11 cellular contexts compared by ENCODE assay signal in genomic region chr6:14316911-14317535, GRCh38.
DNase-seq lines count a peak whose midpoint lies in the region; ATAC-seq and TF ChIP-seq lines count a peak whose summit lies in the region.
"Had no signal": no experiment of that assay in that cellular context is flagged by ENCODE, and none has a peak within 500 bp of the region (broad histone marks: within the 10 kb centered on the region; RNA-seq: fewer than 3 reads in every experiment).

No MANE protein-coding gene starts in this region.

- H3K56ac ChIP-seq in IMR-90 (ENCODE audit: extremely low read depth, insufficient read depth, low read length), result no peak overlapping the region

- H3K4me3 ChIP-seq in DOHH2 (ENCODE audit: low read length) (no peak overlapping the region), IMR-90 (ENCODE audit: insufficient read depth, low read depth, low read length) (no peak overlapping the region)

- H3K4me2 ChIP-seq in DOHH2 (ENCODE audit: low read length), result no peak overlapping the region
- H3K4me2 ChIP-seq in IMR-90 (ENCODE audit: low read depth, low read length), result no peak overlapping the region; the same call in 1 of the 2 replicates

- 0% methylated on average over 1 of the region's 5 CpGs; no CpG with 5 or more reads in 1 of the 2 experiments for WGBS in IMR-90 (ENCODE audit: extremely low coverage in 2 of 2, insufficient read length in 1 of 2), 2 experiments

- H4K8ac ChIP-seq in IMR-90 (ENCODE audit: low read depth in 2 of 2, low read length in 2 of 2), result no peak overlapping the region

- H3K27me3 ChIP-seq in DOHH2 (ENCODE audit: control insufficient read depth, low read length), result no peaks in the 10 kb centered on the region
- peaks cover 18% of the 10 kb centered on the region for H3K27me3 ChIP-seq in IMR-90 (ENCODE audit: control insufficient read depth, insufficient read depth, low read length)

- H3K36me3 ChIP-seq in DOHH2 (ENCODE audit: control insufficient read depth, low read length), result no peaks in the 10 kb centered on the region
- no peaks in the 10 kb centered on the region for H3K36me3 ChIP-seq in IMR-90 (ENCODE audit: control insufficient read depth, insufficient read depth, low read length)

- no peaks in the 10 kb centered on the region for H3K9me2 ChIP-seq in DOHH2 (replicated peaks; ENCODE audit: control insufficient read depth, low read length)

- H3K79me2 ChIP-seq in DOHH2 (ENCODE audit: control insufficient read depth, low read length), result no peaks in the 10 kb centered on the region

- no peak overlapping the region for H3K9ac ChIP-seq in IMR-90 (ENCODE audit: low read depth, low read length)

- H3K27ac Mint-ChIP-seq in activated CD4-positive, alpha-beta memory T cell treated with anti-CD3 and anti-CD28 coated beads, Interleukin-2, amount 10 ng/mL, durations not matched to agents 7 days and 5 days, result no peak overlapping the region
- peak overlapping the region in 4 of 6 donors; percentile 8 to 88 (median 67) for H3K27ac Mint-ChIP-seq in naive B cell
- H3K27ac Mint-ChIP-seq: T-helper 1 cell treated with Interleukin-12 subunit alpha and Interleukin-12 subunit beta and Interleukin-4 antibody, amounts not matched to agents 30 μg/mL and 1 μg/mL, for 36 hours had no signal

- no peak overlapping the region for H3K18ac ChIP-seq in IMR-90 (ENCODE audit: low read depth, low read length)

- no peak overlapping the region for H4K91ac ChIP-seq in IMR-90 (ENCODE audit: insufficient read depth, low read depth, low read length)

- no peak overlapping the region for H2AK5ac ChIP-seq in IMR-90 (ENCODE audit: low read depth, low read length)

- DNase-seq in IMR-90 (no peak), naive B cell (no peak), RPMI8226 (no peak), activated gamma-delta T cell treated with Interleukin-2 at 50 U/mL for 16 hours (no peak), omental fat pad (ENCODE audit: low spot score) (no peak)
- DNase-seq in activated CD4-positive, alpha-beta memory T cell treated with anti-CD3 and anti-CD28 coated beads, Interleukin-2, amount 10 ng/mL, durations not matched to agents 7 days and 5 days, result peak; percentile 20
- DNase-seq: foreskin melanocyte, HCEC 1CT had no signal

- no peak for TF ChIP-seq RAD21 in IMR-90 (IDR thresholded peaks at IDR 0.05; ENCODE audit: low read length)

- no peak overlapping the region for H3K27ac ChIP-seq in DOHH2 (ENCODE audit: low read depth, low read length)
- H3K27ac ChIP-seq in IMR-90 (ENCODE audit: insufficient read depth, low read length), result no peak overlapping the region

- H3K9me3 ChIP-seq in DOHH2 (ENCODE audit: control insufficient read depth, insufficient read depth, low read length) (no peaks in the 10 kb centered on the region), IMR-90 (ENCODE audit: control insufficient read depth, insufficient read depth, low read length) (no peaks in the 10 kb centered on the region)

- H3K9me1 ChIP-seq in IMR-90 (ENCODE audit: insufficient read depth, low read length), result peaks cover 5% of the 10 kb centered on the region

- CTCF ChIA-PET in IMR-90 (lab: Yijun Ruan, JAX), result interaction anchor here (0.5 kb wide), 1 partner anchor 217 kb away, joined by 4 read pairs; no protein-coding TSS in a partner anchor
- CTCF ChIA-PET in activated CD4-positive, alpha-beta memory T cell treated with anti-CD3 and anti-CD28 coated beads, Interleukin-2, amount 10 ng/mL, durations not matched to agents 7 days and 5 days (lab: Charles Lee), result interaction anchor here (1.0 kb wide), 1 partner anchor 29 kb away, joined by 4 read pairs; no protein-coding TSS in a partner anchor

- H3K23ac ChIP-seq in IMR-90 (ENCODE audit: low read depth, low read length), result no peak overlapping the region

- H2AFZ ChIP-seq in IMR-90 (replicated peaks; ENCODE audit: low read length, poor library complexity), result no peak overlapping the region

- no peak overlapping the region for H3K4ac ChIP-seq in IMR-90 (ENCODE audit: low read depth, low read length)

- no TSS peak for BruUV-seq in IMR-90 (replicated peaks; lab: Mats Ljungman, UMichigan)

- H2AK9ac ChIP-seq in IMR-90 (replicated peaks; ENCODE audit: low read depth, low read length, poor library complexity), result no peak overlapping the region

- no peak overlapping the region for H4K5ac ChIP-seq in IMR-90 (ENCODE audit: low read depth, low read length)

- no peaks in the 10 kb centered on the region for H3F3A ChIP-seq in DOHH2 (ENCODE audit: control insufficient read depth, insufficient read depth)

- no peak overlapping the region for H2BK120ac ChIP-seq in IMR-90 (ENCODE audit: low read depth, low read length)

- intact Hi-C loops in IMR-90 (cut with micrococcal nuclease), result no loop called here

- H3K4me1 ChIP-seq in DOHH2 (ENCODE audit: control insufficient read depth, low read length) (peaks cover 15% of the 10 kb centered on the region), IMR-90 (ENCODE audit: control insufficient read depth, insufficient read depth, low read length) (peaks cover 6% of the 10 kb centered on the region; the same call in 1 of the 2 replicates)

- dilution Hi-C loops in IMR-90 (cut with HindIII; ENCODE audit: low sequenced_read_pairs, unreplicated experiment), result no loop called here

- in situ Hi-C loops in IMR-90 (cut with MboI; ENCODE audit: low sequenced_read_pairs), result no loop called here

- ATAC-seq in IMR-90 (ENCODE audit: low read depth), result peak; percentile 51
- ATAC-seq in naive B cell (ENCODE audit: low read depth in 2 of 2), result peak in 1 of 2 donors; percentile 5
- no peak for ATAC-seq in GM18907 (IDR thresholded peaks at IDR 0.05; ENCODE audit: unreplicated experiment)
- ATAC-seq in omental fat pad (ENCODE audit: low FRiP score), result no peak

- H3K4me3 Mint-ChIP-seq in activated CD4-positive, alpha-beta memory T cell treated with anti-CD3 and anti-CD28 coated beads, Interleukin-2, amount 10 ng/mL, durations not matched to agents 7 days and 5 days, result no peak overlapping the region
- peak overlapping the region in 5 of 8 donors; percentile 21 to 78 (median 41) for H3K4me3 Mint-ChIP-seq in naive B cell
- H3K4me3 Mint-ChIP-seq: T-helper 1 cell treated with Interleukin-12 subunit alpha and Interleukin-12 subunit beta and Interleukin-4 antibody, amounts not matched to agents 30 μg/mL and 1 μg/mL, for 36 hours had no signal

- H3K14ac ChIP-seq in IMR-90 (replicated peaks; ENCODE audit: low read depth, low read length), result no peak overlapping the region

- TF ChIP-seq CTCF in DOHH2 (IDR thresholded peaks at IDR 0.05; ENCODE audit: low read depth, low read length, poor library complexity, severe bottlenecking) (peak; percentile 35), IMR-90 (conservative IDR thresholded peaks at IDR 0.05; ENCODE audit: low read depth, low read length) (no peak), omental fat pad (IDR thresholded peaks at IDR 0.05) (no peak)

- H2BK20ac ChIP-seq in IMR-90 (ENCODE audit: low read depth, low read length), result no peak overlapping the region

- peaks cover 14% of the 10 kb centered on the region for H3K4me1 Mint-ChIP-seq in activated CD4-positive, alpha-beta memory T cell treated with anti-CD3 and anti-CD28 coated beads, Interleukin-2, amount 10 ng/mL, durations not matched to agents 7 days and 5 days
- peaks cover 53 to 65% (median 60%) of the 10 kb centered on the region in 3 donors for H3K4me1 Mint-ChIP-seq in naive B cell

- H3K27me3 Mint-ChIP-seq in activated CD4-positive, alpha-beta memory T cell treated with anti-CD3 and anti-CD28 coated beads, Interleukin-2, amount 10 ng/mL, durations not matched to agents 7 days and 5 days, result no peaks in the 10 kb centered on the region
- no peaks in the 10 kb centered on the region for H3K27me3 Mint-ChIP-seq in naive B cell

- H4K20me1 ChIP-seq in DOHH2 (ENCODE audit: control insufficient read depth, insufficient read depth, low read depth, low read length) (no peaks in the 10 kb centered on the region), IMR-90 (ENCODE audit: insufficient read depth, low read length) (no peaks in the 10 kb centered on the region)

- POLR2A ChIA-PET in IMR-90 (lab: Charles Lee; ENCODE audit: unreplicated experiment), result no interaction called here
- POLR2A ChIA-PET in activated CD4-positive, alpha-beta memory T cell treated with anti-CD3 and anti-CD28 coated beads, Interleukin-2, amount 10 ng/mL, durations not matched to agents 7 days and 5 days (lab: Charles Lee), result no interaction called here

- H3K36me3 Mint-ChIP-seq in activated CD4-positive, alpha-beta memory T cell treated with anti-CD3 and anti-CD28 coated beads, Interleukin-2, amount 10 ng/mL, durations not matched to agents 7 days and 5 days (ENCODE audit: low read depth), result no peaks in the 10 kb centered on the region
- no peaks in the 10 kb centered on the region for H3K36me3 Mint-ChIP-seq in naive B cell

- no peaks in the 10 kb centered on the region for H3K9me3 Mint-ChIP-seq in activated CD4-positive, alpha-beta memory T cell treated with anti-CD3 and anti-CD28 coated beads, Interleukin-2, amount 10 ng/mL, durations not matched to agents 7 days and 5 days
- peaks cover 0 to 2% (median 0%) of the 10 kb centered on the region in 7 donors for H3K9me3 Mint-ChIP-seq in naive B cell
- H3K9me3 Mint-ChIP-seq: T-helper 1 cell treated with Interleukin-12 subunit alpha and Interleukin-12 subunit beta and Interleukin-4 antibody, amounts not matched to agents 30 μg/mL and 1 μg/mL, for 36 hours had no signal

- no peak overlapping the region for H2BK5ac ChIP-seq in IMR-90 (ENCODE audit: low read depth, low read length, poor library complexity, severe bottlenecking)

- no peaks in the 10 kb centered on the region for H3K79me1 ChIP-seq in IMR-90 (ENCODE audit: low read depth in 1 of 2, low read length in 2 of 2)

- no peak overlapping the region for H2BK15ac ChIP-seq in IMR-90 (ENCODE audit: low read depth, low read length)

- TF ChIP-seq POLR2A in IMR-90 (IDR thresholded peaks at IDR 0.05; ENCODE audit: low read depth, low read length), result no peak

TF ChIP-seq in IMR-90, 13 proteins besides CTCF, POLR2A, EP300 and RAD21 (continues in another document):
- TF ChIP-seq CEBPB (IDR thresholded peaks at IDR 0.05; ENCODE audit: low read depth, low read length), result no peak
- TF ChIP-seq, protein P1, sequence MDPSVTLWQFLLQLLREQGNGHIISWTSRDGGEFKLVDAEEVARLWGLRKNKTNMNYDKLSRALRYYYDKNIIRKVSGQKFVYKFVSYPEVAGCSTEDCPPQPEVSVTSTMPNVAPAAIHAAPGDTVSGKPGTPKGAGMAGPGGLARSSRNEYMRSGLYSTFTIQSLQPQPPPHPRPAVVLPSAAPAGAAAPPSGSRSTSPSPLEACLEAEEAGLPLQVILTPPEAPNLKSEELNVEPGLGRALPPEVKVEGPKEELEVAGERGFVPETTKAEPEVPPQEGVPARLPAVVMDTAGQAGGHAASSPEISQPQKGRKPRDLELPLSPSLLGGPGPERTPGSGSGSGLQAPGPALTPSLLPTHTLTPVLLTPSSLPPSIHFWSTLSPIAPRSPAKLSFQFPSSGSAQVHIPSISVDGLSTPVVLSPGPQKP (IDR thresholded peaks at IDR 0.05; ENCODE audit: borderline replicate concordance, low read depth, low read length), result no peak
- TF ChIP-seq FOS (IDR thresholded peaks at IDR 0.05; ENCODE audit: low read depth, low read length), result no peak
